11 cellular contexts compared by ENCODE assay signal in genomic region chr7:30032310-30033125, GRCh38. TPM values are rescaled to one million over a fixed set of nuclear protein-coding genes. Genes with fewer than 3 reads are reported as not detected.
DNase-seq lines count a peak whose midpoint lies in the region; ATAC-seq, FAIRE-seq and TF ChIP-seq lines count a peak whose summit lies in the region.
"Had no signal": no experiment of that assay in that cellular context is flagged by ENCODE, and none has a peak within 500 bp of the region (broad histone marks: within the 10 kb centered on the region; RNA-seq: fewer than 3 reads in every experiment).

No MANE protein-coding gene starts in this region.

- H4K20me1 ChIP-seq in IMR-90 (ENCODE audit: insufficient read depth, low read length), result peaks cover 26% of the 10 kb centered on the region; the same call in 1 of the 2 replicates
- no peaks in the 10 kb centered on the region for H4K20me1 ChIP-seq in GM12878 (ENCODE audit: control insufficient read depth, insufficient read depth)
- H4K20me1 ChIP-seq in neural cell (ENCODE audit: insufficient read depth), result peaks cover 3% of the 10 kb centered on the region

- TF ChIP-seq CTCF in IMR-90 (conservative IDR thresholded peaks at IDR 0.05; ENCODE audit: low read depth, low read length) (no peak), GM12878 (IDR thresholded peaks at IDR 0.05 in 2 of 3, conservative IDR thresholded peaks at IDR 0.05 in 1 of 3; ENCODE audit: control insufficient read depth in 2 of 3, extremely low read depth in 1 of 3, insufficient read depth in 1 of 3, low read depth in 3 of 3, low read length in 3 of 3) (no peak), neural cell (IDR thresholded peaks at IDR 0.05; ENCODE audit: poor library complexity, severe bottlenecking) (no peak)

- no TSS peak for BruUV-seq in IMR-90 (replicated peaks; lab: Mats Ljungman, UMichigan)
- BruUV-seq in GM12878 (replicated peaks; lab: Mats Ljungman, UMichigan), result no TSS peak

- no peak for TF ChIP-seq RAD21 in IMR-90 (IDR thresholded peaks at IDR 0.05; ENCODE audit: low read length)
- no peak for TF ChIP-seq RAD21 in GM12878 (IDR thresholded peaks at IDR 0.05; ENCODE audit: insufficient read depth, low read depth, low read length)
- TF ChIP-seq RAD21 in neural cell (conservative IDR thresholded peaks at IDR 0.05), result no peak

- no peaks in the 10 kb centered on the region for H3K9me3 ChIP-seq in CD4-positive, CD25-positive, alpha-beta regulatory T cell (ENCODE audit: control insufficient read depth in 2 of 2, low read length in 2 of 2)
- H3K9me3 ChIP-seq in IMR-90 (ENCODE audit: control insufficient read depth, insufficient read depth, low read length) (no peaks in the 10 kb centered on the region), GM12878 (replicated peaks; ENCODE audit: control insufficient read depth, insufficient read depth, low read length) (no peaks in the 10 kb centered on the region), neural cell (ENCODE audit: low read length) (no peaks in the 10 kb centered on the region)
- H3K9me3 ChIP-seq: right atrium auricular region had no signal

- no peak overlapping the region for H2AK5ac ChIP-seq in IMR-90 (ENCODE audit: low read depth, low read length)

- TF ChIP-seq POLR2A in IMR-90 (IDR thresholded peaks at IDR 0.05; ENCODE audit: low read depth, low read length), result no peak
- no peak for TF ChIP-seq POLR2A in GM12878 (IDR thresholded peaks at IDR 0.05; ENCODE audit: low read depth, low read length)

- TF ChIP-seq EP300 in GM12878 (IDR thresholded peaks at IDR 0.05; ENCODE audit: borderline replicate concordance in 1 of 2, control insufficient read depth in 1 of 2, low read depth in 2 of 2, low read length in 2 of 2), result no peak
- no peak for TF ChIP-seq EP300 in neural cell (conservative IDR thresholded peaks at IDR 0.05; ENCODE audit: poor library complexity, severe bottlenecking)

- H3K4me2 ChIP-seq in IMR-90 (ENCODE audit: low read depth, low read length) (peak overlapping the region; percentile 55; the same call in 1 of the 2 replicates), GM12878 (ENCODE audit: control insufficient read depth, insufficient read depth) (peak overlapping the region; percentile 47), neural cell (ENCODE audit: low read length) (peak overlapping the region; percentile 51)

- H3K79me1 ChIP-seq in IMR-90 (ENCODE audit: low read depth in 1 of 2, low read length in 2 of 2), result peaks cover 9 to 63% of the 10 kb centered on the region in 2 experiments; a peak in 3 of 4 replicates

- no peak overlapping the region for H4K91ac ChIP-seq in IMR-90 (ENCODE audit: insufficient read depth, low read depth, low read length)

- dilution Hi-C loops in IMR-90 (cut with HindIII; ENCODE audit: low sequenced_read_pairs, unreplicated experiment), result no loop called here

- H2BK20ac ChIP-seq in IMR-90 (ENCODE audit: low read depth, low read length), result no peak overlapping the region

- no peak overlapping the region for H3K4me3 Mint-ChIP-seq in CD4-positive, CD25-positive, alpha-beta regulatory T cell
- no peak overlapping the region for H3K4me3 Mint-ChIP-seq in activated naive CD4-positive, alpha-beta T cell treated with anti-CD3 and anti-CD28 coated beads for 36 hours
- H3K4me3 Mint-ChIP-seq: activated CD8-positive, alpha-beta memory T cell treated with anti-CD3 and anti-CD28 coated beads, Interleukin-2, amount 10 ng/mL, durations not matched to agents 7 days and 5 days had no signal

- peaks cover 3% of the 10 kb centered on the region; the same call in 1 of the 2 replicates for H3K9me1 ChIP-seq in IMR-90 (ENCODE audit: insufficient read depth, low read length)

- H3K9ac ChIP-seq in IMR-90 (ENCODE audit: low read depth, low read length), result no peak overlapping the region
- H3K9ac ChIP-seq in GM12878 (ENCODE audit: control insufficient read depth, insufficient read depth, low read length), result no peak overlapping the region
- no peak overlapping the region for H3K9ac ChIP-seq in neural cell (ENCODE audit: low read length)

- no peaks in the 10 kb centered on the region for H3K27me3 Mint-ChIP-seq in CD4-positive, CD25-positive, alpha-beta regulatory T cell
- no peaks in the 10 kb centered on the region for H3K27me3 Mint-ChIP-seq in activated naive CD4-positive, alpha-beta T cell treated with anti-CD3 and anti-CD28 coated beads for 36 hours (ENCODE audit: low read depth)
- H3K27me3 Mint-ChIP-seq: activated CD8-positive, alpha-beta memory T cell treated with anti-CD3 and anti-CD28 coated beads, Interleukin-2, amount 10 ng/mL, durations not matched to agents 7 days and 5 days had no signal

- H4K5ac ChIP-seq in IMR-90 (ENCODE audit: low read depth, low read length), result no peak overlapping the region

- H3K79me2 ChIP-seq in GM12878 (ENCODE audit: control insufficient read depth, insufficient read depth, low read length) (peaks cover 6% of the 10 kb centered on the region), neural cell (replicated peaks; ENCODE audit: insufficient read depth, low read length) (peaks cover 86% of the 10 kb centered on the region)

- WGBS in IMR-90 (ENCODE audit: extremely low coverage in 2 of 2, insufficient read length in 1 of 2), 2 experiments, result 83% methylated on average over 2 of the region's 4 CpGs; no CpG with 5 or more reads in 1 of the 2 experiments
- 43% methylated on average over 4 of the region's 4 CpGs for WGBS in GM12878 (ENCODE audit: insufficient coverage, insufficient replicate concordance, low lambda C conversion rate, missing lambda C conversion rate)

- in situ Hi-C loops in IMR-90 (cut with MboI; ENCODE audit: low sequenced_read_pairs) (no loop called here), GM12878 (cut with MboI) (no loop called here)

- H2AFZ ChIP-seq in IMR-90 (replicated peaks; ENCODE audit: low read length, poor library complexity) (peak overlapping the region; percentile 14), GM12878 (ENCODE audit: control insufficient read depth, low read depth, low read length) (no peak overlapping the region), neural cell (ENCODE audit: low read depth, low read length) (no peak overlapping the region)

- no peak for ATAC-seq in CD4-positive, CD25-positive, alpha-beta regulatory T cell (ENCODE audit: low read depth in 2 of 2)
- no peak for ATAC-seq in IMR-90 (ENCODE audit: low read depth)
- no peak for ATAC-seq in GM12878
- no peak for ATAC-seq in GM19452 (IDR thresholded peaks at IDR 0.05; ENCODE audit: unreplicated experiment)
- ATAC-seq: activated CD8-positive, alpha-beta memory T cell treated with anti-CD3 and anti-CD28 coated beads, Interleukin-2, amount 10 ng/mL, durations not matched to agents 7 days and 5 days had no signal

- H3K9me3 Mint-ChIP-seq in CD4-positive, CD25-positive, alpha-beta regulatory T cell, result no peaks in the 10 kb centered on the region
- H3K9me3 Mint-ChIP-seq in activated naive CD4-positive, alpha-beta T cell treated with anti-CD3 and anti-CD28 coated beads for 36 hours, result no peaks in the 10 kb centered on the region

- H3K14ac ChIP-seq in IMR-90 (replicated peaks; ENCODE audit: low read depth, low read length), result peak overlapping the region; percentile 19; the same call in 1 of the 2 replicates

- RAD21 ChIA-PET in GM12878 (lab: Charles Lee; ENCODE audit: unreplicated experiment), result interaction anchor here (1.2 to 2.1 kb wide), 2 partner anchors 29 to 111 kb away, joined by 3 to 6 read pairs; no protein-coding TSS in a partner anchor

- no peak for DNase-seq in CD4-positive, CD25-positive, alpha-beta regulatory T cell
- DNase-seq in IMR-90 (peak; percentile 82), GM12878 (ENCODE audit: low read depth, low spot score) (no peak), NCI-H2029 treated with DMSO at 0.1 percent for 48 hours (lab: John Stamatoyannopoulos, UW) (no peak), COLO829 (ENCODE audit: low spot score) (no peak)
- no peak for DNase-seq in activated naive CD4-positive, alpha-beta T cell treated with anti-CD3 and anti-CD28 coated beads for 36 hours
- DNase-seq: activated CD8-positive, alpha-beta memory T cell treated with anti-CD3 and anti-CD28 coated beads, Interleukin-2, amount 10 ng/mL, durations not matched to agents 7 days and 5 days; NCI-H1092 had no signal

- H3K36me3 Mint-ChIP-seq in CD4-positive, CD25-positive, alpha-beta regulatory T cell, result no peaks in the 10 kb centered on the region
- no peaks in the 10 kb centered on the region for H3K36me3 Mint-ChIP-seq in activated naive CD4-positive, alpha-beta T cell treated with anti-CD3 and anti-CD28 coated beads for 36 hours (ENCODE audit: low read depth)

- intact Hi-C loops in IMR-90 (cut with micrococcal nuclease), result no loop called here
- intact Hi-C loops in GM12878 (cut with micrococcal nuclease; ENCODE audit: unreplicated experiment), result no loop called here
- intact Hi-C loops in activated naive CD4-positive, alpha-beta T cell treated with anti-CD3 and anti-CD28 coated beads for 36 hours (cut with micrococcal nuclease), result no loop called here

- POLR2A ChIA-PET in IMR-90 (lab: Charles Lee; ENCODE audit: unreplicated experiment) (no interaction called here), GM12878 (lab: Charles Lee) (no interaction called here)

- no peak for FAIRE-seq in GM12878 (lab: Jason Lieb, UNC)

- peak overlapping the region in 2 of 3 donors; percentile 43 to 65 for H3K27ac Mint-ChIP-seq in CD4-positive, CD25-positive, alpha-beta regulatory T cell
- H3K27ac Mint-ChIP-seq in activated naive CD4-positive, alpha-beta T cell treated with anti-CD3 and anti-CD28 coated beads for 36 hours, result no peak overlapping the region
- H3K27ac Mint-ChIP-seq: activated CD8-positive, alpha-beta memory T cell treated with anti-CD3 and anti-CD28 coated beads, Interleukin-2, amount 10 ng/mL, durations not matched to agents 7 days and 5 days had no signal

- H2AK9ac ChIP-seq in IMR-90 (replicated peaks; ENCODE audit: low read depth, low read length, poor library complexity), result no peak overlapping the region

- peaks cover 10% of the 10 kb centered on the region for H3F3A ChIP-seq in neural cell (ENCODE audit: insufficient read depth, low read length, poor library complexity, severe bottlenecking)

- peaks cover 23% of the 10 kb centered on the region for H3K4me1 ChIP-seq in CD4-positive, CD25-positive, alpha-beta regulatory T cell (ENCODE audit: control insufficient read depth, insufficient read depth, low read length, poor library complexity, severe bottlenecking)
- peaks cover 4% of the 10 kb centered on the region; the same call in 1 of the 2 replicates for H3K4me1 ChIP-seq in IMR-90 (ENCODE audit: control insufficient read depth, insufficient read depth, low read length)
- peaks cover 7% of the 10 kb centered on the region; the same call in 1 of the 2 replicates for H3K4me1 ChIP-seq in GM12878 (ENCODE audit: control insufficient read depth, insufficient read depth, low read length)

- no peak overlapping the region for H3K23ac ChIP-seq in IMR-90 (ENCODE audit: low read depth, low read length)

- SMC1A ChIA-PET in GM12878 (lab: Charles Lee; ENCODE audit: uncharacterized antibody, unreplicated experiment), result interaction anchor here (0.8 to 3.6 kb wide), 2 partner anchors 29 to 37 kb away, joined by 3 to 19 read pairs; no protein-coding TSS in a partner anchor

- H3K4me3 ChIP-seq in CD4-positive, CD25-positive, alpha-beta regulatory T cell (ENCODE audit: low read depth, low read length), result no peak overlapping the region
- H3K4me3 ChIP-seq in IMR-90 (ENCODE audit: insufficient read depth, low read depth, low read length) (no peak overlapping the region), GM12878 (no peak overlapping the region), neural cell (ENCODE audit: low read length) (peak overlapping the region; percentile 89)
- H3K4me3 ChIP-seq: right atrium auricular region had no signal

- H2BK5ac ChIP-seq in IMR-90 (ENCODE audit: low read depth, low read length, poor library complexity, severe bottlenecking), result peak overlapping the region; percentile 7

- H3K4me1 Mint-ChIP-seq in CD4-positive, CD25-positive, alpha-beta regulatory T cell, result peaks cover 6 to 17% (median 15%) of the 10 kb centered on the region in 4 donors
- H3K4me1 Mint-ChIP-seq in activated naive CD4-positive, alpha-beta T cell treated with anti-CD3 and anti-CD28 coated beads for 36 hours (ENCODE audit: low read depth), result peaks cover 2% of the 10 kb centered on the region

- H3K18ac ChIP-seq in IMR-90 (ENCODE audit: low read depth, low read length), result no peak overlapping the region

- no peak overlapping the region for H3K56ac ChIP-seq in IMR-90 (ENCODE audit: extremely low read depth, insufficient read depth, low read length)

- no peak overlapping the region for H4K8ac ChIP-seq in IMR-90 (ENCODE audit: low read depth in 2 of 2, low read length in 2 of 2)

- no peaks in the 10 kb centered on the region for H3K9me2 ChIP-seq in neural cell (ENCODE audit: insufficient read depth, low read length)

- H2BK15ac ChIP-seq in IMR-90 (ENCODE audit: low read depth, low read length), result no peak overlapping the region

- no peak overlapping the region for H3K27ac ChIP-seq in CD4-positive, CD25-positive, alpha-beta regulatory T cell (ENCODE audit: insufficient read depth, low read length, poor library complexity, severe bottlenecking)
- H3K27ac ChIP-seq in IMR-90 (ENCODE audit: insufficient read depth, low read length) (no peak overlapping the region), GM12878 (ENCODE audit: control insufficient read depth, insufficient read depth) (no peak overlapping the region), neural cell (ENCODE audit: low read length) (no peak overlapping the region)
- H3K27ac ChIP-seq: right atrium auricular region had no signal

- no peak overlapping the region for H3K4ac ChIP-seq in IMR-90 (ENCODE audit: low read depth, low read length)

- no peaks in the 10 kb centered on the region for H3K36me3 ChIP-seq in CD4-positive, CD25-positive, alpha-beta regulatory T cell (ENCODE audit: control insufficient read depth, insufficient read depth, low read length)
- H3K36me3 ChIP-seq in IMR-90 (ENCODE audit: control insufficient read depth, insufficient read depth, low read length), result no peaks in the 10 kb centered on the region
- H3K36me3 ChIP-seq in GM12878 (ENCODE audit: control insufficient read depth in 2 of 2, insufficient read depth in 2 of 2, low read length in 1 of 2), result no peaks in the 10 kb centered on the region; a peak in 1 of 4 replicates
- peaks cover 8% of the 10 kb centered on the region for H3K36me3 ChIP-seq in neural cell (ENCODE audit: insufficient read depth, low read length)
- H3K36me3 ChIP-seq: right atrium auricular region had no signal

- H2BK120ac ChIP-seq in IMR-90 (ENCODE audit: low read depth, low read length), result no peak overlapping the region

- CTCF ChIA-PET in IMR-90 (lab: Yijun Ruan, JAX) (no interaction called here), GM12878 (lab: Yijun Ruan, JAX) (interaction anchor here (0.6 to 2.4 kb wide), 2 partner anchors 29 to 132 kb away, joined by 3 to 13 read pairs; no protein-coding TSS in a partner anchor)
- CTCF ChIA-PET in activated naive CD4-positive, alpha-beta T cell treated with anti-CD3 and anti-CD28 coated beads for 36 hours (lab: Charles Lee), result no interaction called here

- no peaks in the 10 kb centered on the region for H3K27me3 ChIP-seq in CD4-positive, CD25-positive, alpha-beta regulatory T cell (ENCODE audit: control insufficient read depth, insufficient read depth, low read length)
- no peaks in the 10 kb centered on the region for H3K27me3 ChIP-seq in IMR-90 (ENCODE audit: control insufficient read depth, insufficient read depth, low read length)
- H3K27me3 ChIP-seq in GM12878 (replicated peaks in 1 of 2; ENCODE audit: control insufficient read depth in 2 of 2, insufficient read depth in 2 of 2, low read length in 1 of 2), result no peaks in the 10 kb centered on the region
- no peaks in the 10 kb centered on the region for H3K27me3 ChIP-seq in neural cell (ENCODE audit: insufficient read depth, low read depth, low read length)
- H3K27me3 ChIP-seq: right atrium auricular region had no signal

RNA-seq across cellular contexts. Expression of gene PLEKHA8, which starts 4.3 kb away (rescaled TPM):
- 15.2 TPM for total RNA-seq in CD4-positive, CD25-positive, alpha-beta regulatory T cell
- polyA plus RNA-seq in CD4-positive, CD25-positive, alpha-beta regulatory T cell, result 1 to 10 TPM; 3.1 to 9.9 (median 5.9) TPM
- total RNA-seq in IMR-90 (2012; rRNA removed), result 9.7 and 13.6 TPM in 2 replicates
- 2.9 and 3.6 TPM in 2 replicates for polyA plus RNA-seq in IMR-90 (2012; rRNA removed)
- 0.76 and 0.88 TPM in 2 replicates for polyA plus RNA-seq in IMR-90 (2012; cell fraction: cytosol; rRNA removed)
- 1.0 and 5.6 TPM in 2 replicates for polyA plus RNA-seq in IMR-90 (2012; cell fraction: nucleus; rRNA removed; ENCODE audit: low replicate concordance)
- 34.6 and 37.7 TPM in 2 replicates for total RNA-seq in GM12878 (2013; cell fraction: nucleolus; rRNA removed)
- 5.3 and 5.4 TPM in 2 replicates for total RNA-seq in GM12878 (2014; rRNA removed)
- 5.6 and 6.0 TPM in 2 replicates for total RNA-seq in GM12878 (2014; rRNA removed; fragmentation: Illumina TruSeq; extraction: Trizol)
- total RNA-seq in GM12878 (2021), result 7.1 and 7.6 TPM in 2 replicates
- polyA plus RNA-seq in GM12878 (2011; ENCODE audit: low read depth), result 3.4 TPM
- 13.2 and 16.5 TPM in 2 replicates for polyA plus RNA-seq in GM12878 (2011; rRNA removed)
- 4.2 and 5.6 TPM in 2 replicates for polyA plus RNA-seq in GM12878 (2011; cell fraction: cytosol; rRNA removed)
- 18.7 and 23.7 TPM in 2 replicates for polyA plus RNA-seq in GM12878 (2011; cell fraction: nucleus; rRNA removed)
- polyA plus RNA-seq in GM12878 (2012), result 3.6 and 5.9 TPM in 2 replicates
- polyA plus RNA-seq in GM12878 (2014; fragmentation: Illumina TruSeq; extraction: Trizol), result 5.1 and 6.1 TPM in 2 replicates
- polyA plus RNA-seq in GM12878 (2014; fragmentation: Nextera tagmentation; extraction: Ambion mirVana), result 1 to 10 TPM; 1.1 to 1.7 TPM
- polyA plus RNA-seq in GM12878 (2014; rRNA removed), result 3.5 and 3.7 TPM in 2 replicates
- polyA plus RNA-seq in GM12878 (2016; fragmentation: Nextera tagmentation; extraction: Ambion mirVana), result 1 to 10 TPM; 6.3 to 8.3 TPM
- 13.3 and 15.8 TPM in 2 replicates for polyA minus RNA-seq in GM12878 (2011; rRNA and poly(A)+ RNA removed)
- polyA minus RNA-seq in GM12878 (2011; cell fraction: cytosol; rRNA and poly(A)+ RNA removed), result 4.3 and 4.8 TPM in 2 replicates
- polyA minus RNA-seq in GM12878 (2011; cell fraction: nucleus; rRNA and poly(A)+ RNA removed), result 17.3 and 20.1 TPM in 2 replicates
- polyA plus RNA-seq in neural cell, result 42.7 and 43.1 TPM in 2 replicates
- 109 and 130 TPM in 2 replicates for polyA minus RNA-seq in neural cell
- 10 to 100 TPM in 1 of 2 experiments, 1 to 10 TPM in 1; 8.7 to 10.1 TPM for total RNA-seq in activated naive CD4-positive, alpha-beta T cell treated with anti-CD3 and anti-CD28 coated beads for 36 hours

RNA-seq across cellular contexts. Expression of gene FKBP14, which starts 6.0 kb away (rescaled TPM):
- total RNA-seq in CD4-positive, CD25-positive, alpha-beta regulatory T cell, result 6.5 TPM
- polyA plus RNA-seq in CD4-positive, CD25-positive, alpha-beta regulatory T cell, result 1 to 10 TPM; 1.0 to 2.6 (median 1.7) TPM
- total RNA-seq in IMR-90 (2012; rRNA removed) (27.1 and 45.0 TPM in 2 replicates), GM12878 (2014; rRNA removed) (4.2 and 6.2 TPM in 2 replicates), GM12878 (2014; rRNA removed; fragmentation: Illumina TruSeq; extraction: Trizol) (6.8 and 8.5 TPM in 2 replicates), GM12878 (2021) (3.0 and 5.1 TPM in 2 replicates)
- polyA plus RNA-seq in IMR-90 (2012; rRNA removed) (21.8 and 26.3 TPM in 2 replicates), GM12878 (2011; rRNA removed) (8.2 and 15.7 TPM in 2 replicates), GM12878 (2014; fragmentation: Illumina TruSeq; extraction: Trizol) (8.9 and 11.8 TPM in 2 replicates), GM12878 (2014; fragmentation: Nextera tagmentation; extraction: Ambion mirVana) (1 to 10 TPM; 2.7 to 3.7 TPM), GM12878 (2014; rRNA removed) (6.9 and 7.8 TPM in 2 replicates), GM12878 (2016; fragmentation: Nextera tagmentation; extraction: Ambion mirVana) (1 to 10 TPM; 3.5 to 6.0 TPM), neural cell (19.6 and 36.7 TPM in 2 replicates)
- 5.9 and 7.5 TPM in 2 replicates for polyA plus RNA-seq in IMR-90 (2012; cell fraction: cytosol; rRNA removed)
- polyA plus RNA-seq in IMR-90 (2012; cell fraction: nucleus; rRNA removed; ENCODE audit: low replicate concordance), result 1.6 and 9.7 TPM in 2 replicates
- 38.2 and 39.7 TPM in 2 replicates for total RNA-seq in GM12878 (2013; cell fraction: nucleolus; rRNA removed)
- polyA plus RNA-seq in GM12878 (2011; ENCODE audit: low read depth), result 6.6 TPM
- polyA plus RNA-seq in GM12878 (2011; cell fraction: cytosol; rRNA removed), result 2.9 and 3.1 TPM in 2 replicates
- 5.1 and 5.4 TPM in 2 replicates for polyA plus RNA-seq in GM12878 (2011; cell fraction: nucleus; rRNA removed)
- polyA plus RNA-seq in GM12878 (2012), result 7.3 and 8.1 TPM in 2 replicates
- 4.9 and 5.4 TPM in 2 replicates for polyA minus RNA-seq in GM12878 (2011; rRNA and poly(A)+ RNA removed)
- 2.0 and 2.9 TPM in 2 replicates for polyA minus RNA-seq in GM12878 (2011; cell fraction: cytosol; rRNA and poly(A)+ RNA removed)
- polyA minus RNA-seq in GM12878 (2011; cell fraction: nucleus; rRNA and poly(A)+ RNA removed), result 5.2 and 6.7 TPM in 2 replicates
- 18.3 and 21.0 TPM in 2 replicates for polyA minus RNA-seq in neural cell
- total RNA-seq in activated naive CD4-positive, alpha-beta T cell treated with anti-CD3 and anti-CD28 coated beads for 36 hours, result 1 to 10 TPM; 4.7 to 5.2 TPM

RNA-seq across cellular contexts. Expression of gene SCRN1, which starts 42.9 kb away (rescaled TPM):
- 0.91 TPM for total RNA-seq in CD4-positive, CD25-positive, alpha-beta regulatory T cell
- polyA plus RNA-seq in CD4-positive, CD25-positive, alpha-beta regulatory T cell, result 1 to 10 TPM; 1.0 to 2.1 (median 1.9) TPM
- total RNA-seq in IMR-90 (2012; rRNA removed) (124 and 141 TPM in 2 replicates), GM12878 (2014; rRNA removed) (39.5 and 44.1 TPM in 2 replicates), GM12878 (2014; rRNA removed; fragmentation: Illumina TruSeq; extraction: Trizol) (41.6 and 41.9 TPM in 2 replicates), GM12878 (2021) (67.6 and 68.5 TPM in 2 replicates)
- polyA plus RNA-seq in IMR-90 (2012; rRNA removed) (49.2 and 57.1 TPM in 2 replicates), GM12878 (2011; rRNA removed) (41.7 and 46.7 TPM in 2 replicates), GM12878 (2014; fragmentation: Illumina TruSeq; extraction: Trizol) (51.3 and 51.5 TPM in 2 replicates), GM12878 (2014; fragmentation: Nextera tagmentation; extraction: Ambion mirVana) (10 to 100 TPM; 11.1 to 13.4 TPM), GM12878 (2014; rRNA removed) (33.0 and 36.7 TPM in 2 replicates), GM12878 (2016; fragmentation: Nextera tagmentation; extraction: Ambion mirVana) (10 to 100 TPM; 42.7 to 49.2 TPM), neural cell (130 TPM in 2 replicates)
- polyA plus RNA-seq in IMR-90 (2012; cell fraction: cytosol; rRNA removed), result 22.1 and 25.6 TPM in 2 replicates
- 18.4 and 54.4 TPM in 2 replicates for polyA plus RNA-seq in IMR-90 (2012; cell fraction: nucleus; rRNA removed; ENCODE audit: low replicate concordance)
- 27.7 and 29.9 TPM in 2 replicates for total RNA-seq in GM12878 (2013; cell fraction: nucleolus; rRNA removed)
- 28.2 TPM for polyA plus RNA-seq in GM12878 (2011; ENCODE audit: low read depth)
- 28.1 and 34.2 TPM in 2 replicates for polyA plus RNA-seq in GM12878 (2011; cell fraction: cytosol; rRNA removed)
- polyA plus RNA-seq in GM12878 (2011; cell fraction: nucleus; rRNA removed), result 25.7 and 30.3 TPM in 2 replicates
- 31.1 and 38.9 TPM in 2 replicates for polyA plus RNA-seq in GM12878 (2012)
- polyA minus RNA-seq in GM12878 (2011; rRNA and poly(A)+ RNA removed), result 52.3 and 54.2 TPM in 2 replicates
- 17.8 and 18.6 TPM in 2 replicates for polyA minus RNA-seq in GM12878 (2011; cell fraction: cytosol; rRNA and poly(A)+ RNA removed)
- polyA minus RNA-seq in GM12878 (2011; cell fraction: nucleus; rRNA and poly(A)+ RNA removed), result 10.2 and 11.3 TPM in 2 replicates
- 239 and 252 TPM in 2 replicates for polyA minus RNA-seq in neural cell
- total RNA-seq in activated naive CD4-positive, alpha-beta T cell treated with anti-CD3 and anti-CD28 coated beads for 36 hours, result 1 to 10 TPM; 1.6 to 2.4 TPM

Comparison
In these comparisons a context has a peak if more than half of its experiments do, and no peak if none do; other contexts are left out.
1. RNA of gene SCRN1, which starts 42.9 kb away (total RNA-seq): 124 to 141 TPM in IMR-90 and 27.7 to 68.5 TPM in GM12878; 1.6 to 2.4 TPM in activated naive CD4-positive, alpha-beta T cell treated with anti-CD3 and anti-CD28 coated beads for 36 hours and 0.91 TPM in CD4-positive, CD25-positive, alpha-beta regulatory T cell (single experiment); every median in the first group is over 4 times any median in the second.
2. Peak in every context shown above with its lines, with median percentiles within 50 percentile points of each other: H3K4me2 ChIP-seq.